37 cellular contexts compared by ENCODE assay signal in the genomic region with DNA sequence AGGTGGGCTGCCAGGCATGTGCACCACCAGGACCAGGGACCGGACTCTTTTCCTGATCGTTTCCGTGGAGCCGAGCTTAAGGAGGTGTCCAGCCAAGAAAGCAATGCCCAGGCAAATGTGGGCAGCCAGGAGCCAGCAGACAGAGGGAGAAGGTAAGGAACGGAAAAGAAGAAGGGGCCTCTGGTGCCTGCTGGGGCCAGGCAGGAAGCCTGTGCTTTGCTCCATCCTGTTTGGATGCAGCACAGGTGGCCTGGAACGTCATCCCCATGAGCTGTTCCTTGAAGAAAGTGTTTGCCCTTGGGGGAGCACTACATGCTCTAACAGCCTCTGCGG. TPM values are rescaled to one million over a fixed set of nuclear protein-coding genes. Genes with fewer than 3 reads are reported as not detected.
"Had no signal": no experiment of that assay in that cellular context is flagged by ENCODE, and none has a peak within 500 bp of the region (broad histone marks: within the 10 kb centered on the region; RNA-seq: fewer than 3 reads in every experiment).

No MANE protein-coding gene starts in this region.

- H3K4me3 Mint-ChIP-seq: activated B cell treated with CpG ODN at 0.5 μM for 24 hours; activated CD4-positive, alpha-beta T cell treated with anti-CD3 and anti-CD28 coated beads, Interleukin-2, amount 10 ng/mL, durations not matched to agents 24 days and 14 days; activated CD8-positive, alpha-beta T cell treated with anti-CD3 and anti-CD28 coated beads for 36 hours; activated naive CD4-positive, alpha-beta T cell treated with anti-CD3 and anti-CD28 coated beads for 36 hours; activated naive CD8-positive, alpha-beta T cell treated with anti-CD3 and anti-CD28 coated beads for 36 hours; activated T-cell treated with anti-CD3 and anti-CD28 coated beads, Interleukin-2, amount 50 U/mL, for 4 hours; activated T-cell treated with anti-CD3 and anti-CD28 coated beads, Interleukin-2, amount 50 U/mL, for 72 hours; activated T-helper 1 cell treated with anti-CD3 and anti-CD28 coated beads, Interleukin-12 subunit alpha, Interleukin-12 subunit beta, Interleukin-2, Interleukin-4 antibody, amounts not matched to agents 30 ng/mL and 10 ng/mL and 1 ng/mL, durations not matched to agents 14 hours and 24 hours and 36 hours; activated T-helper 17 cell treated with anti-CD3 and anti-CD28 coated beads, Interleukin-2, amount 50 U/mL, for 72 hours; T-helper 1 cell treated with Interleukin-12 subunit alpha and Interleukin-12 subunit beta and Interleukin-4 antibody, amounts not matched to agents 30 μg/mL and 1 μg/mL, for 36 hours; T-helper 2 cell treated with Interferon-gamma antibody and Interleukin-4, amounts not matched to agents 5 μg/mL and 100 μg/mL, for 36 hours had no signal

- H3K36me3 Mint-ChIP-seq: activated naive CD4-positive, alpha-beta T cell treated with anti-CD3 and anti-CD28 coated beads, Interleukin-2, amount 50 U/mL, for 72 hours; activated naive CD8-positive, alpha-beta T cell treated with anti-CD3 and anti-CD28 coated beads for 36 hours had no signal

- H3K27me3 ChIP-seq: adrenal gland, breast epithelium had no signal

- H3K9me3 Mint-ChIP-seq: activated B cell treated with CpG ODN at 0.5 μM for 24 hours; activated CD4-positive, alpha-beta T cell treated with anti-CD3 and anti-CD28 coated beads, Interleukin-2, amount 10 ng/mL, durations not matched to agents 24 days and 14 days; activated CD8-positive, alpha-beta T cell treated with anti-CD3 and anti-CD28 coated beads for 36 hours; activated naive CD4-positive, alpha-beta T cell treated with anti-CD3 and anti-CD28 coated beads for 36 hours; activated naive CD4-positive, alpha-beta T cell treated with anti-CD3 and anti-CD28 coated beads, Interleukin-2, amount 50 U/mL, for 72 hours; activated naive CD8-positive, alpha-beta T cell treated with anti-CD3 and anti-CD28 coated beads for 36 hours; activated T-cell treated with anti-CD3 and anti-CD28 coated beads, Interleukin-2, amount 50 U/mL, for 4 hours; activated T-cell treated with anti-CD3 and anti-CD28 coated beads, Interleukin-2, amount 50 U/mL, for 72 hours; activated T-helper 1 cell treated with anti-CD3 and anti-CD28 coated beads, Interleukin-12 subunit alpha, Interleukin-12 subunit beta, Interleukin-2, Interleukin-4 antibody, amounts not matched to agents 30 ng/mL and 10 ng/mL and 1 ng/mL, durations not matched to agents 14 hours and 24 hours and 36 hours; activated T-helper 17 cell treated with anti-CD3 and anti-CD28 coated beads, Interleukin-2, amount 50 U/mL, for 72 hours; T-helper 1 cell treated with Interleukin-12 subunit alpha and Interleukin-12 subunit beta and Interleukin-4 antibody, amounts not matched to agents 30 μg/mL and 1 μg/mL, for 36 hours; T-helper 2 cell treated with Interferon-gamma antibody and Interleukin-4, amounts not matched to agents 5 μg/mL and 100 μg/mL, for 36 hours had no signal

- ATAC-seq: activated CD8-positive, alpha-beta T cell treated with anti-CD3 and anti-CD28 coated beads for 36 hours; activated naive CD4-positive, alpha-beta T cell treated with anti-CD3 and anti-CD28 coated beads, Interleukin-2, amount 50 U/mL, for 72 hours; activated T-cell treated with anti-CD3 and anti-CD28 coated beads, Interleukin-2, amount 50 U/mL, for 4 hours; activated T-cell treated with anti-CD3 and anti-CD28 coated beads, Interleukin-2, amount 50 U/mL, for 72 hours; activated T-helper 17 cell treated with anti-CD3 and anti-CD28 coated beads, Interleukin-2, amount 50 U/mL, for 72 hours; body of pancreas had no signal

- H3K9me3 ChIP-seq: adrenal gland, body of pancreas, breast epithelium had no signal

- H3K27ac Mint-ChIP-seq: activated B cell treated with CpG ODN at 0.5 μM for 24 hours; activated CD4-positive, alpha-beta T cell treated with anti-CD3 and anti-CD28 coated beads, Interleukin-2, amount 10 ng/mL, durations not matched to agents 24 days and 14 days; activated CD8-positive, alpha-beta T cell treated with anti-CD3 and anti-CD28 coated beads for 36 hours; activated naive CD4-positive, alpha-beta T cell treated with anti-CD3 and anti-CD28 coated beads for 36 hours; activated naive CD8-positive, alpha-beta T cell treated with anti-CD3 and anti-CD28 coated beads for 36 hours; activated T-cell treated with anti-CD3 and anti-CD28 coated beads, Interleukin-2, amount 50 U/mL, for 72 hours; activated T-helper 1 cell treated with anti-CD3 and anti-CD28 coated beads, Interleukin-12 subunit alpha, Interleukin-12 subunit beta, Interleukin-2, Interleukin-4 antibody, amounts not matched to agents 30 ng/mL and 10 ng/mL and 1 ng/mL, durations not matched to agents 14 hours and 24 hours and 36 hours; activated T-helper 17 cell treated with anti-CD3 and anti-CD28 coated beads, Interleukin-2, amount 50 U/mL, for 72 hours; T-helper 1 cell treated with Interleukin-12 subunit alpha and Interleukin-12 subunit beta and Interleukin-4 antibody, amounts not matched to agents 30 μg/mL and 1 μg/mL, for 36 hours; T-helper 2 cell treated with Interferon-gamma antibody and Interleukin-4, amounts not matched to agents 5 μg/mL and 100 μg/mL, for 36 hours had no signal

- H3K4me3 ChIP-seq: adrenal gland, body of pancreas, breast epithelium had no signal

- H3K27ac ChIP-seq: body of pancreas, brain microvascular endothelial cell, VCaP had no signal

- DNase-seq: activated B cell treated with CpG ODN at 0.5 μM for 24 hours; activated CD4-positive, alpha-beta T cell treated with anti-CD3 and anti-CD28 coated beads for 4 hours; activated CD4-positive, alpha-beta T cell treated with anti-CD3 and anti-CD28 coated beads, Interleukin-2, amount 10 ng/mL, durations not matched to agents 24 days and 14 days; activated CD4-positive, alpha-beta T cell treated with anti-CD3 and anti-CD28 coated beads, Interleukin-2, amount 50 U/mL, for 1 hour; activated CD4-positive, alpha-beta T cell treated with anti-CD3 and anti-CD28 coated beads, Interleukin-2, amount 50 U/mL, for 4 hours; activated CD4-positive, CD25-positive, alpha-beta regulatory T cell treated with anti-CD3 and anti-CD28 coated beads, Interleukin-2, amount 50 U/mL, for 72 hours; activated CD8-positive, alpha-beta memory T cell treated with anti-CD3 and anti-CD28 coated beads, Interleukin-2, amount 50 U/mL, for 4 hours; activated CD8-positive, alpha-beta T cell treated with anti-CD3 and anti-CD28 coated beads for 36 hours; activated gamma-delta T cell treated with Interleukin-2 at 50 U/mL for 16 hours; activated naive CD4-positive, alpha-beta T cell; activated naive CD4-positive, alpha-beta T cell treated with anti-CD3 and anti-CD28 coated beads for 36 hours; activated naive CD4-positive, alpha-beta T cell treated with anti-CD3 and anti-CD28 coated beads, Interleukin-2, amount 50 U/mL, for 16 hours; activated naive CD8-positive, alpha-beta T cell treated with anti-CD3 and anti-CD28 coated beads for 36 hours; activated T-cell treated with anti-CD3 and anti-CD28 coated beads for 4 hours; activated T-cell treated with anti-CD3 and anti-CD28 coated beads, Interleukin-2, amount 50 U/mL, for 1 hour; activated T-cell treated with anti-CD3 and anti-CD28 coated beads, Interleukin-2, amount 50 U/mL, for 4 hours; activated T-cell treated with anti-CD3 and anti-CD28 coated beads, Interleukin-2, amount 50 U/mL, for 72 hours; amniotic stem cell; aorta; body of pancreas; brain microvascular endothelial cell; central memory CD4-positive, alpha-beta T cell; SW 1271; T-helper 1 cell; T-helper 2 cell; T-helper 9 cell had no signal

- H3K36me3 ChIP-seq: adrenal gland, brain microvascular endothelial cell, breast epithelium had no signal

- H3K4me1 Mint-ChIP-seq: activated B cell treated with CpG ODN at 0.5 μM for 24 hours had no signal

RNA-seq across cellular contexts. Expression of a gene that starts 33.9 kb away (rescaled TPM):
- total RNA-seq: activated B cell treated with CpG ODN at 0.5 μM for 24 hours; activated CD4-positive, alpha-beta T cell treated with anti-CD3 and anti-CD28 coated beads, Interleukin-2, amount 10 ng/mL, durations not matched to agents 24 days and 14 days; activated CD8-positive, alpha-beta memory T cell treated with anti-CD3 and anti-CD28 coated beads for 36 hours; activated CD8-positive, alpha-beta T cell treated with anti-CD3 and anti-CD28 coated beads for 36 hours; activated naive CD4-positive, alpha-beta T cell treated with anti-CD3 and anti-CD28 coated beads for 36 hours; activated naive CD4-positive, alpha-beta T cell treated with anti-CD3 and anti-CD28 coated beads, Interleukin-2, amount 50 U/mL, for 72 hours; activated naive CD8-positive, alpha-beta T cell treated with anti-CD3 and anti-CD28 coated beads for 36 hours; activated T-cell treated with anti-CD3 and anti-CD28 coated beads, Interleukin-2, amount 50 U/mL, for 4 hours; activated T-cell treated with anti-CD3 and anti-CD28 coated beads, Interleukin-2, amount 50 U/mL, for 72 hours; activated T-helper 1 cell treated with anti-CD3 and anti-CD28 coated beads, Interleukin-12 subunit alpha, Interleukin-12 subunit beta, Interleukin-2, Interleukin-4 antibody, amounts not matched to agents 30 ng/mL and 10 ng/mL and 1 ng/mL, durations not matched to agents 14 hours and 24 hours and 36 hours; activated T-helper 17 cell treated with anti-CD3 and anti-CD28 coated beads, Interleukin-2, amount 50 U/mL, for 72 hours; aorta; astrocyte; cardiac septum had no signal
- polyA plus RNA-seq: aorta had no signal
